ENCODE assay signal across 8 cellular contexts in genomic region chr12:108633534-108634224, GRCh38. TPM values are rescaled to one million over a fixed set of nuclear protein-coding genes. Genes with fewer than 3 reads are reported as not detected.
DNase-seq lines count a peak whose midpoint lies in the region; ATAC-seq lines count a peak whose summit lies in the region.

Gene SELPLG (minus strand): TSS chr12:108633894. CDS start chr12:108624307, 9,587 bp downstream.

- H3K9me3 ChIP-seq in KOPT-K1 (ENCODE audit: insufficient read depth, low read length, poor library complexity, severe bottlenecking) = no peaks in the 10 kb centered on the region

- H3K36me3 Mint-ChIP-seq in activated CD4-positive, alpha-beta memory T cell treated with anti-CD3 and anti-CD28 coated beads for 36 hours = peaks cover 23% of the 10 kb centered on the region

- peak; percentile 52 for ATAC-seq in GM21515 (IDR thresholded peaks at IDR 0.05; ENCODE audit: unreplicated experiment)

- in situ Hi-C loops in Caki2 (cut with HindIII; ENCODE audit: low pct_unique_long_range_greater_than_20kb, low sequenced_read_pairs) = no loop called here

- H3K4me3 Mint-ChIP-seq in activated CD4-positive, alpha-beta memory T cell treated with anti-CD3 and anti-CD28 coated beads for 36 hours = peak within 1 kb of the TSS; percentile 97

- DNase-seq in Caki2 (ENCODE audit: low read depth) = peak; percentile 18
- DNase-seq in activated CD4-positive, alpha-beta memory T cell treated with anti-CD3 and anti-CD28 coated beads for 36 hours = peak; percentile 93
- peak; percentile 57 for DNase-seq in globus pallidus (ENCODE audit: low spot score)
- DNase-seq in stimulated activated CD4-positive, alpha-beta T cell treated with anti-CD3 and anti-CD28 coated beads, Interleukin-1b, Interleukin-23, amount 100 ng/mL, for 24 hours (ENCODE audit: low read depth in 4 of 4, low spot score in 1 of 4) = peak in 3 of 4 experiments; percentile 42 to 66 (median 65)
- no peak for DNase-seq in SHP77 treated with DMSO at 0.1 percent for 48 hours (lab: John Stamatoyannopoulos, UW)
- no peak for DNase-seq in NCI-H128 (lab: John Stamatoyannopoulos, UW; ENCODE audit: unreplicated experiment)

- H3K27me3 Mint-ChIP-seq in activated CD4-positive, alpha-beta memory T cell treated with anti-CD3 and anti-CD28 coated beads for 36 hours = no peaks in the 10 kb centered on the region

- H3K36me3 ChIP-seq in KOPT-K1 (ENCODE audit: insufficient read depth, low read length) = no peaks in the 10 kb centered on the region

- CTCF ChIA-PET in activated CD4-positive, alpha-beta memory T cell treated with anti-CD3 and anti-CD28 coated beads for 36 hours (lab: Charles Lee) = interaction anchor here (0.9 to 15.0 kb wide), 11 partner anchors 15 to 478 kb away, joined by 3 to 207 read pairs (median 7); partner anchors contain the start of genes ALKBH2, ISCU and SART3

- H3K4me1 Mint-ChIP-seq in activated CD4-positive, alpha-beta memory T cell treated with anti-CD3 and anti-CD28 coated beads for 36 hours (ENCODE audit: low read depth) = peaks cover 51% of the 10 kb centered on the region

- intact Hi-C loops in activated CD4-positive, alpha-beta memory T cell treated with anti-CD3 and anti-CD28 coated beads for 36 hours (cut with micrococcal nuclease) = loop anchor here (1.0 to 10.0 kb wide), 8 partner anchors 17 to 1309 kb away; partner anchors contain the start of genes ALKBH2, ISCU, PRDM4 and UNG

- POLR2A ChIA-PET in activated CD4-positive, alpha-beta memory T cell treated with anti-CD3 and anti-CD28 coated beads for 36 hours (lab: Charles Lee) = interaction anchor here (0.7 to 4.9 kb wide), 10 partner anchors 13 to 170 kb away, joined by 3 to 66 read pairs (median 10); partner anchors contain the start of genes ISCU and SART3

- H3K9me3 Mint-ChIP-seq in activated CD4-positive, alpha-beta memory T cell treated with anti-CD3 and anti-CD28 coated beads for 36 hours = no peaks in the 10 kb centered on the region

- H3K27ac Mint-ChIP-seq in activated CD4-positive, alpha-beta memory T cell treated with anti-CD3 and anti-CD28 coated beads for 36 hours = peak within 1 kb of the TSS; percentile 97

- peak within 1 kb of the TSS; percentile 99 for H3K27ac ChIP-seq in KOPT-K1 (ENCODE audit: low read depth, low read length, poor library complexity, severe bottlenecking)

RNA-seq across cellular contexts. Expression of gene SELPLG, which starts in this region (rescaled TPM):
- total RNA-seq in Caki2 (2014; rRNA removed; shearing (Covaris generic); ENCODE audit: low replicate concordance) = not detected in 2 replicates
- 10 to 100 TPM; 56.8 to 60.1 TPM for total RNA-seq in activated CD4-positive, alpha-beta memory T cell treated with anti-CD3 and anti-CD28 coated beads for 36 hours

Comparison
In these comparisons a context has a peak if more than half of its experiments do, and no peak if none do; other contexts are left out.
1. RNA of gene SELPLG (total RNA-seq): 56.8 to 60.1 TPM in activated CD4-positive, alpha-beta memory T cell treated with anti-CD3 and anti-CD28 coated beads for 36 hours; not detected in Caki2; every median in the first group is over 10 times any median in the second.
2. Peak in DNase-seq in Caki2; RNA of the gene not detected or under 1 TPM.
3. DNase-seq: peak in activated CD4-positive, alpha-beta memory T cell treated with anti-CD3 and anti-CD28 coated beads for 36 hours (single experiment), globus pallidus (single experiment) and stimulated activated CD4-positive, alpha-beta T cell treated with anti-CD3 and anti-CD28 coated beads, Interleukin-1b, Interleukin-23, amount 100 ng/mL, for 24 hours (3 of 4); none in SHP77 treated with DMSO at 0.1 percent for 48 hours (single experiment) and NCI-H128 (single experiment).